In the genomic region with DNA sequence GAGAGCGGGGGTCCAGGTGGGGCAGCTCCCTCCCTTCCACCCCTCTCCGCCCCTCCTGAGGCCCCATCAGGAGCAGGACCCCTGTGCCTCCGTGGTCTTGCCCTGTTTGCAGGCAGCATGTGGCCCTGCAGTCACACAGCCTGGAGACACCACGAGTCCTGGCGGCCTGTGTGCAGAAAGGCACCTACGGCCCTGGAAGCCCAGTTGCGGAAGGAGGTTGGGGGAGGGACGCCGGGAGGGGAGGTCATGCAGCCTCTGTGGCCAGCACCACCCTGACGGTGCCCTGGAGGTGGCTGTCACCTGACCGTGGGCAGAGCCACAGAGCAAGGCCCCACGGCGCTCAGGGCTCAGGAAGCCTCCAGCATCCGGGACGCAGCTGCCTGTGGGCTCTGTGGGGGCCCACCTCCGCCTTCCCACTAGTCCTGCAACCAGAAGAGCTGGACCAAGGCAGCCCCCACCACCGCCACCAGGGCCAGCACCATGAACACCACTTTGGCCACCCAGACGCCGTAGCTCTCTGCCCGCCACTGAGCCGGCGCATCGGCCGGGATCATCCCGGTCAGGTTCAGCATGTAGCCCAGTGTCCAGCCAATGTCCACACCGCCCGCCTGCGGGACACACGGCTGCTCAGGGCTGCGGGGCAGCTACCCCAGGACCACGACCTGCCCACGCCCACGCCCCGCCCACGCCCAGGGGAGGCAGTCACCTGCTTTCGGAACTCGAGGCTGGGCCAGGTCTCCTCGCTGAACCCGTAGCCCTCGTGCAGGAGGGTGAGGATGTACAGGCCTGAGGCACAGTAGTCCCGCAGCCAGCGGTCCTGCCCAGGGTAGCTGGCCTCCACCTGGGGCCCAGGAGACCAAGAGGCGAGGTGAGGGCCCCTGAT, we compare ENCODE assay signal across 20 cellular contexts. TPM values are rescaled to one million over a fixed set of nuclear protein-coding genes. Genes with fewer than 3 reads are reported as not detected.
DNase-seq lines count a peak whose midpoint lies in the region; ATAC-seq and TF ChIP-seq lines count a peak whose summit lies in the region.
"Had no signal": no experiment of that assay in that cellular context is flagged by ENCODE, and none has a peak within 500 bp of the region (broad histone marks: within the 10 kb centered on the region; RNA-seq: fewer than 3 reads in every experiment).

No MANE protein-coding gene starts in this region.

- no peaks in the 10 kb centered on the region for H3K9me3 Mint-ChIP-seq in activated CD8-positive, alpha-beta memory T cell treated with anti-CD3 and anti-CD28 coated beads, Interleukin-2, amount 10 ng/mL, durations not matched to agents 7 days and 5 days (ENCODE audit: low read depth)
- no peaks in the 10 kb centered on the region for H3K9me3 Mint-ChIP-seq in immature natural killer cell
- H3K9me3 Mint-ChIP-seq: activated T-helper 17 cell treated with anti-CD3 and anti-CD28 coated beads, Interleukin-2, amount 50 U/mL, for 72 hours; CD4-positive, CD25-positive, alpha-beta regulatory T cell; neural crest cell; stimulated activated naive CD8-positive, alpha-beta T cell treated with anti-CD3 and anti-CD28 coated beads, Interleukin-15, amount 100 ng/mL, for 72 hours had no signal

- intact Hi-C loops in sciatic nerve (cut with DNase I), result no loop called here

- no peak overlapping the region for H3K27ac ChIP-seq in hepatocyte
- H3K27ac ChIP-seq: esophagus squamous epithelium had no signal

- no peak overlapping the region for H3K4me2 ChIP-seq in hepatocyte

- H3K27ac Mint-ChIP-seq in activated CD8-positive, alpha-beta memory T cell treated with anti-CD3 and anti-CD28 coated beads, Interleukin-2, amount 10 ng/mL, durations not matched to agents 7 days and 5 days, result no peak overlapping the region
- no peak overlapping the region for H3K27ac Mint-ChIP-seq in immature natural killer cell
- H3K27ac Mint-ChIP-seq: activated T-helper 17 cell treated with anti-CD3 and anti-CD28 coated beads, Interleukin-2, amount 50 U/mL, for 72 hours; CD4-positive, CD25-positive, alpha-beta regulatory T cell; stimulated activated naive CD8-positive, alpha-beta T cell treated with anti-CD3 and anti-CD28 coated beads, Interleukin-15, amount 100 ng/mL, for 72 hours had no signal

- no peaks in the 10 kb centered on the region for H3K27me3 ChIP-seq in hepatocyte

- H3K9me3 ChIP-seq in hepatocyte (ENCODE audit: low read depth), result no peaks in the 10 kb centered on the region
- H3K9me3 ChIP-seq: esophagus squamous epithelium had no signal

- H3K79me2 ChIP-seq in hepatocyte, result no peaks in the 10 kb centered on the region

- H4K20me1 ChIP-seq in hepatocyte (ENCODE audit: insufficient read depth, poor library complexity, severe bottlenecking), result no peaks in the 10 kb centered on the region

- no peaks in the 10 kb centered on the region for H3K36me3 ChIP-seq in hepatocyte (replicated peaks; ENCODE audit: insufficient read depth, low read depth)
- H3K36me3 ChIP-seq: esophagus squamous epithelium had no signal

- no peak overlapping the region for H2AFZ ChIP-seq in hepatocyte

- no peak for DNase-seq in activated CD8-positive, alpha-beta memory T cell treated with anti-CD3 and anti-CD28 coated beads, Interleukin-2, amount 10 ng/mL, durations not matched to agents 7 days and 5 days
- DNase-seq in activated CD8-positive, alpha-beta memory T cell treated with anti-CD3 and anti-CD28 coated beads, Interleukin-2, amount 50 U/mL, for 48 hours, result no peak
- DNase-seq in immature natural killer cell (peak; percentile 48 to 52 (median 48)), sciatic nerve (ENCODE audit: low spot score) (peak; percentile 56), hepatocyte (ENCODE audit: low spot score) (no peak), NCI-H1048 (lab: John Stamatoyannopoulos, UW) (no peak)
- DNase-seq: caudate nucleus; CD4-positive, CD25-positive, alpha-beta regulatory T cell; esophagus squamous epithelium; KG1; mesenchymal stem cell; NCI-H2081 treated with DMSO at 0.1 percent for 48 hours; NCI-H524; retina; stimulated activated naive CD8-positive, alpha-beta T cell treated with anti-CD3 and anti-CD28 coated beads, Interleukin-15, amount 100 ng/mL, for 72 hours; T-helper 2 cell had no signal

- H3K4me1 Mint-ChIP-seq in activated CD8-positive, alpha-beta memory T cell treated with anti-CD3 and anti-CD28 coated beads, Interleukin-2, amount 10 ng/mL, durations not matched to agents 7 days and 5 days, result peaks cover 4% of the 10 kb centered on the region
- H3K4me1 Mint-ChIP-seq in immature natural killer cell, result peaks cover 0 to 4% of the 10 kb centered on the region in 2 donors
- H3K4me1 Mint-ChIP-seq: activated T-helper 17 cell treated with anti-CD3 and anti-CD28 coated beads, Interleukin-2, amount 50 U/mL, for 72 hours; neural crest cell had no signal

- no peak for TF ChIP-seq CTCF in hepatocyte (IDR thresholded peaks at IDR 0.05; ENCODE audit: poor library complexity)

- H3K9me2 ChIP-seq in hepatocyte (replicated peaks; ENCODE audit: insufficient read depth), result no peaks in the 10 kb centered on the region

- H3K4me1 ChIP-seq in hepatocyte (ENCODE audit: insufficient read depth), result peaks cover 5% of the 10 kb centered on the region

- H3K27me3 Mint-ChIP-seq in activated CD8-positive, alpha-beta memory T cell treated with anti-CD3 and anti-CD28 coated beads, Interleukin-2, amount 10 ng/mL, durations not matched to agents 7 days and 5 days, result no peaks in the 10 kb centered on the region
- peaks cover 0 to 1% (median 0%) of the 10 kb centered on the region in 3 donors for H3K27me3 Mint-ChIP-seq in immature natural killer cell (ENCODE audit: low read depth in 3 of 3)

- peak; percentile 16 for ATAC-seq in activated CD8-positive, alpha-beta memory T cell treated with anti-CD3 and anti-CD28 coated beads, Interleukin-2, amount 10 ng/mL, durations not matched to agents 7 days and 5 days
- no peak for ATAC-seq in sciatic nerve
- ATAC-seq: activated T-helper 17 cell treated with anti-CD3 and anti-CD28 coated beads, Interleukin-2, amount 50 U/mL, for 72 hours; stimulated activated naive CD8-positive, alpha-beta T cell treated with anti-CD3 and anti-CD28 coated beads, Interleukin-15, amount 100 ng/mL, for 72 hours had no signal

- WGBS in hepatocyte (ENCODE audit: low lambda C conversion rate, missing lambda C conversion rate), result 93% methylated on average over 37 of the region's 43 CpGs

- CTCF ChIA-PET in activated CD8-positive, alpha-beta memory T cell treated with anti-CD3 and anti-CD28 coated beads, Interleukin-2, amount 10 ng/mL, durations not matched to agents 7 days and 5 days (lab: Charles Lee), result interaction anchor here (4.1 kb wide), 1 partner anchor 12 kb away, joined by 20 read pairs; the partner anchor contains the start of genes EXD3 and NOXA1

- H3K4me3 ChIP-seq in hepatocyte, result no peak overlapping the region
- H3K4me3 ChIP-seq: esophagus squamous epithelium had no signal

- H3K4me3 Mint-ChIP-seq in activated CD8-positive, alpha-beta memory T cell treated with anti-CD3 and anti-CD28 coated beads, Interleukin-2, amount 10 ng/mL, durations not matched to agents 7 days and 5 days, result no peak overlapping the region
- peak overlapping the region in 1 of 5 donors; percentile 36 for H3K4me3 Mint-ChIP-seq in immature natural killer cell
- H3K4me3 Mint-ChIP-seq: activated T-helper 17 cell treated with anti-CD3 and anti-CD28 coated beads, Interleukin-2, amount 50 U/mL, for 72 hours; CD4-positive, CD25-positive, alpha-beta regulatory T cell; neural crest cell; stimulated activated naive CD8-positive, alpha-beta T cell treated with anti-CD3 and anti-CD28 coated beads, Interleukin-15, amount 100 ng/mL, for 72 hours had no signal

- no peaks in the 10 kb centered on the region for H3K36me3 Mint-ChIP-seq in activated CD8-positive, alpha-beta memory T cell treated with anti-CD3 and anti-CD28 coated beads, Interleukin-2, amount 10 ng/mL, durations not matched to agents 7 days and 5 days
- no peaks in the 10 kb centered on the region for H3K36me3 Mint-ChIP-seq in immature natural killer cell
- H3K36me3 Mint-ChIP-seq: CD4-positive, CD25-positive, alpha-beta regulatory T cell had no signal

RNA-seq across cellular contexts. Expression of gene ENTPD8, which starts 6.4 kb away (rescaled TPM):
- not detected for total RNA-seq in activated CD8-positive, alpha-beta memory T cell treated with anti-CD3 and anti-CD28 coated beads, Interleukin-2, amount 10 ng/mL, durations not matched to agents 7 days and 5 days
- polyA plus RNA-seq in immature natural killer cell (not detected), hepatocyte (14.2 and 16.5 TPM in 2 replicates)
- total RNA-seq in sciatic nerve (not detected), hepatocyte (6.1 and 7.1 TPM in 2 replicates)
- total RNA-seq: activated T-helper 17 cell treated with anti-CD3 and anti-CD28 coated beads, Interleukin-2, amount 50 U/mL, for 72 hours; CD4-positive, CD25-positive, alpha-beta regulatory T cell; esophagus squamous epithelium; ureter had no signal
- polyA plus RNA-seq: CD4-positive, CD25-positive, alpha-beta regulatory T cell had no signal

RNA-seq across cellular contexts. Expression of gene NOXA1, which starts 11.5 kb away (rescaled TPM):
- under 1 TPM; 0.30 to 0.53 TPM for total RNA-seq in activated CD8-positive, alpha-beta memory T cell treated with anti-CD3 and anti-CD28 coated beads, Interleukin-2, amount 10 ng/mL, durations not matched to agents 7 days and 5 days
- polyA plus RNA-seq in immature natural killer cell (1 to 10 TPM; 1.2 to 2.1 (median 1.4) TPM), hepatocyte (12.5 and 13.9 TPM in 2 replicates)
- total RNA-seq in sciatic nerve (7.4 TPM), hepatocyte (7.2 and 8.2 TPM in 2 replicates)
- total RNA-seq: H4 had no signal

RNA-seq across cellular contexts. Expression of gene EXD3, which starts 11.8 kb away (rescaled TPM):
- total RNA-seq in activated CD8-positive, alpha-beta memory T cell treated with anti-CD3 and anti-CD28 coated beads, Interleukin-2, amount 10 ng/mL, durations not matched to agents 7 days and 5 days, result 10 to 100 TPM in 1 of 2 experiments, 1 to 10 TPM in 1; 9.2 to 19.8 TPM
- polyA plus RNA-seq in immature natural killer cell (1 to 10 TPM; 1.6 to 6.3 (median 4.3) TPM), hepatocyte (21.6 and 24.9 TPM in 2 replicates)
- total RNA-seq in sciatic nerve (48.1 TPM), hepatocyte (7.3 and 11.8 TPM in 2 replicates)

RNA-seq across cellular contexts. Expression of gene NSMF, which starts 24.4 kb away (rescaled TPM):
- 10 to 100 TPM; 35.8 to 42.1 TPM for total RNA-seq in activated CD8-positive, alpha-beta memory T cell treated with anti-CD3 and anti-CD28 coated beads, Interleukin-2, amount 10 ng/mL, durations not matched to agents 7 days and 5 days
- polyA plus RNA-seq in immature natural killer cell, result 10 to 100 TPM in 1 of 3 donors, 1 to 10 TPM in 2; 9.4 to 14.3 (median 9.6) TPM
- total RNA-seq in sciatic nerve, result 50.4 TPM
- total RNA-seq in hepatocyte, result 37.2 and 39.5 TPM in 2 replicates
- polyA plus RNA-seq in hepatocyte, result 51.6 and 54.7 TPM in 2 replicates

Comparison
In these comparisons a context has a peak if more than half of its experiments do, and no peak if none do; other contexts are left out.
1. DNase-seq: peak in immature natural killer cell (3 of 3) and sciatic nerve (single experiment); none in activated CD8-positive, alpha-beta memory T cell treated with anti-CD3 and anti-CD28 coated beads, Interleukin-2, amount 10 ng/mL, durations not matched to agents 7 days and 5 days (single experiment), activated CD8-positive, alpha-beta memory T cell treated with anti-CD3 and anti-CD28 coated beads, Interleukin-2, amount 50 U/mL, for 48 hours (single experiment), hepatocyte (single experiment) and NCI-H1048 (single experiment).